17 cellular contexts compared by ENCODE assay signal in the genomic region with DNA sequence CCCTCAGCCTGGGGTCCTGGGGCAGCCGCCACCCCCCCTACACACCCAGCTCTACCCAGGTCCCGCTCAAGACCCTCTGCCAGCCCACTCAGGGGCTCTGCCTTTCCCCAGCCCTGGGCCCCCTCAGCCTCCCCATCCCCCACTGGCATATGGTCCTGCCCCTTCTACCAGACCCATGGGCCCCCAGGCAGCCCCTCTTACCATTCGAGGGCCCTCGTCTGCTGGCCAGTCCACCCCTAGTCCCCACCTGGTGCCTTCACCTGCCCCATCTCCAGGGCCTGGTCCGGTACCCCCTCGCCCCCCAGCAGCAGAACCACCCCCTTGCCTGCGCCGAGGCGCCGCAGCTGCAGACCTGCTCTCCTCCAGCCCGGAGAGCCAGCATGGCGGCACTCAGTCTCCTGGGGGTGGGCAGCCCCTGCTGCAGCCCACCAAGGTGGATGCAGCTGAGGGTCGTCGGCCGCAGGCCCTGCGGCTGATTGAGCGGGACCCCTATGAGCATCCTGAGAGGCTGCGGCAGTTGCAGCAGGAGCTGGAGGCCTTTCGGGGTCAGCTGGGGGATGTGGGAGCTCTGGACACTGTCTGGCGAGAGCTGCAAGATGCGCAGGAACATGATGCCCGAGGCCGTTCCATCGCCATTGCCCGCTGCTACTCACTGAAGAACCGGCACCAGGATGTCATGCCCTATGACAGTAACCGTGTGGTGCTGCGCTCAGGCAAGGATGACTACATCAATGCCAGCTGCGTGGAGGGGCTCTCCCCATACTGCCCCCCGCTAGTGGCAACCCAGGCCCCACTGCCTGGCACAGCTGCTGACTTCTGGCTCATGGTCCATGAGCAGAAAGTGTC.
"Had no signal": no experiment of that assay in that cellular context is flagged by ENCODE, and none has a peak within 500 bp of the region (broad histone marks: within the 10 kb centered on the region; RNA-seq: fewer than 3 reads in every experiment).

No MANE protein-coding gene starts in this region.

- H3K9me3 Mint-ChIP-seq: activated naive CD8-positive, alpha-beta T cell treated with anti-CD3 and anti-CD28 coated beads, Interleukin-2, amount 10 ng/mL, durations not matched to agents 7 days and 5 days; activated T-cell treated with anti-CD3 and anti-CD28 coated beads, Interleukin-2, amount 50 U/mL, for 24 hours; naive thymus-derived CD4-positive, alpha-beta T cell; T-helper 2 cell treated with Interferon-gamma antibody and Interleukin-4, amounts not matched to agents 5 μg/mL and 100 μg/mL, for 36 hours had no signal

- ATAC-seq: activated CD4-positive, CD25-positive, alpha-beta regulatory T cell treated with anti-CD3 and anti-CD28 coated beads, Interleukin-2, amount 50 U/mL, for 24 hours; left lobe of liver; naive thymus-derived CD4-positive, alpha-beta T cell had no signal

- FAIRE-seq: bronchial epithelial cell had no signal

- H3K27ac ChIP-seq: ascending aorta, esophagus squamous epithelium had no signal

- H3K9me3 ChIP-seq: ascending aorta, esophagus squamous epithelium, tibial nerve had no signal

- H3K27me3 ChIP-seq: ascending aorta, esophagus squamous epithelium, tibial nerve had no signal

- H3K4me3 ChIP-seq: ascending aorta, esophagus squamous epithelium, tibial nerve had no signal

- H3K4me3 Mint-ChIP-seq: activated naive CD8-positive, alpha-beta T cell treated with anti-CD3 and anti-CD28 coated beads, Interleukin-2, amount 10 ng/mL, durations not matched to agents 7 days and 5 days; activated T-cell treated with anti-CD3 and anti-CD28 coated beads, Interleukin-2, amount 50 U/mL, for 24 hours; naive thymus-derived CD4-positive, alpha-beta T cell; T-helper 2 cell treated with Interferon-gamma antibody and Interleukin-4, amounts not matched to agents 5 μg/mL and 100 μg/mL, for 36 hours had no signal

- H3K27ac Mint-ChIP-seq: activated naive CD8-positive, alpha-beta T cell treated with anti-CD3 and anti-CD28 coated beads, Interleukin-2, amount 10 ng/mL, durations not matched to agents 7 days and 5 days; activated T-cell treated with anti-CD3 and anti-CD28 coated beads, Interleukin-2, amount 50 U/mL, for 24 hours had no signal

- H3K27me3 Mint-ChIP-seq: activated naive CD8-positive, alpha-beta T cell treated with anti-CD3 and anti-CD28 coated beads, Interleukin-2, amount 10 ng/mL, durations not matched to agents 7 days and 5 days; activated T-cell treated with anti-CD3 and anti-CD28 coated beads, Interleukin-2, amount 50 U/mL, for 24 hours; naive thymus-derived CD4-positive, alpha-beta T cell had no signal

- DNase-seq: activated CD4-positive, alpha-beta T cell treated with anti-CD3 and anti-CD28 coated beads, Interleukin-2, amount 50 U/mL, for 4 hours; activated effector memory CD4-positive, alpha-beta T cell treated with Interleukin-2 at 50 U/mL for 16 hours; activated naive CD8-positive, alpha-beta T cell treated with anti-CD3 and anti-CD28 coated beads, Interleukin-2, amount 10 ng/mL, durations not matched to agents 7 days and 5 days; activated T-cell treated with anti-CD3 and anti-CD28 coated beads, Interleukin-2, amount 50 U/mL, for 24 hours; esophagus squamous epithelium; foreskin fibroblast; mammary epithelial cell; naive thymus-derived CD4-positive, alpha-beta T cell; occipital lobe; stimulated activated CD4-positive, alpha-beta T cell treated with anti-CD3 and anti-CD28 coated beads, Interleukin-4, amount 100 ng/mL, for 1 hour; SW 1271 had no signal

- H3K4me1 ChIP-seq: ascending aorta had no signal
